Comparison of ENCODE assay signal across 7 cellular contexts in genomic region chr5:60295423-60295822, GRCh38.
DNase-seq lines count a peak whose midpoint lies in the region; ATAC-seq, FAIRE-seq and TF ChIP-seq lines count a peak whose summit lies in the region.

No MANE protein-coding gene starts in this region.

- TF ChIP-seq CTCF in bronchial epithelial cell (IDR thresholded peaks at IDR 0.05; ENCODE audit: insufficient read depth, low read length, severe bottlenecking): peak; percentile 83

- ATAC-seq in naive B cell (ENCODE audit: low read depth in 2 of 2): peak in 1 of 2 donors; percentile 66

- H3K9me3 Mint-ChIP-seq in naive B cell: peaks cover 0 to 11% (median 2%) of the 10 kb centered on the region in 7 donors

- no peak overlapping the region for H3K4me3 Mint-ChIP-seq in naive B cell

- H3K27me3 ChIP-seq in bronchial epithelial cell (ENCODE audit: control insufficient read depth, insufficient read depth, low read length): no peaks in the 10 kb centered on the region

- H3K27me3 Mint-ChIP-seq in naive B cell: no peaks in the 10 kb centered on the region

- peak overlapping the region in 1 of 6 donors; percentile 75 for H3K27ac Mint-ChIP-seq in naive B cell

- FAIRE-seq in GM12892 (lab: Jason Lieb, UNC) (peak; percentile 65), HTR-8/SVneo (lab: Jason Lieb, UNC) (peak; percentile 60), bronchial epithelial cell (lab: Jason Lieb, UNC) (peak; percentile 50)

- DNase-seq in GM12892 (ENCODE audit: insufficient read length) (no peak), HTR-8/SVneo (ENCODE audit: insufficient read length, low spot score) (no peak), bronchial epithelial cell (ENCODE audit: low read depth) (peak; percentile 47), naive B cell (peak; percentile 8), cerebellar nuclear complex (lab: John Stamatoyannopoulos, UW) (no peak), inferior parietal cortex (ENCODE audit: extremely low spot score) (no peak)
- no peak for DNase-seq in stimulated activated CD8-positive, alpha-beta memory T cell treated with anti-CD3 and anti-CD28 coated beads, Interleukin-4, amount 100 ng/mL, for 48 hours

- H3K4me1 Mint-ChIP-seq in naive B cell: peaks cover 0 to 14% (median 5%) of the 10 kb centered on the region in 3 donors

- no peaks in the 10 kb centered on the region for H3K36me3 ChIP-seq in bronchial epithelial cell (ENCODE audit: control insufficient read depth, insufficient read depth, low read length)

- no peak overlapping the region for H3K4me3 ChIP-seq in bronchial epithelial cell (ENCODE audit: low read depth, low read length)

- no peak for TF ChIP-seq POLR2A in GM12892 (IDR thresholded peaks at IDR 0.05; ENCODE audit: low read depth, low read length)

- no peaks in the 10 kb centered on the region for H3K36me3 Mint-ChIP-seq in naive B cell

Comparison
In these comparisons a context has a peak if more than half of its experiments do, and no peak if none do; other contexts are left out.
1. DNase-seq: peak in bronchial epithelial cell (single experiment) and naive B cell (single experiment); none in GM12892 (single experiment), HTR-8/SVneo (single experiment), cerebellar nuclear complex (0 of 2), inferior parietal cortex (single experiment) and stimulated activated CD8-positive, alpha-beta memory T cell treated with anti-CD3 and anti-CD28 coated beads, Interleukin-4, amount 100 ng/mL, for 48 hours (single experiment).